10 cellular contexts compared by ENCODE assay signal in genomic region chr11:77081976-77082836, GRCh38. TPM values are rescaled to one million over a fixed set of nuclear protein-coding genes. Genes with fewer than 3 reads are reported as not detected.
A peak's percentile ranks its signal among the peaks of the same experiment; 100 is the strongest.
DNase-seq lines count a peak whose midpoint lies in the region; ATAC-seq, FAIRE-seq and TF ChIP-seq lines count a peak whose summit lies in the region.
"Had no signal": no experiment of that assay in that cellular context is flagged by ENCODE, and none has a peak within 500 bp of the region (broad histone marks: within the 10 kb centered on the region; RNA-seq: fewer than 3 reads in every experiment).

No MANE protein-coding gene starts in this region.

- H3K4me2 ChIP-seq in K562 (ENCODE audit: insufficient read depth, low read length), result no peak overlapping the region

- in situ Hi-C loops in K562 (cut with MboI), result no loop called here

- H3K4me1 ChIP-seq in K562 (replicated peaks in 1 of 2; ENCODE audit: control insufficient read depth in 2 of 2, insufficient read depth in 2 of 2, low read length in 2 of 2), result peaks cover 0 to 17% of the 10 kb centered on the region in 2 experiments; a peak in 3 of 5 replicates
- peaks cover 3 to 9% of the 10 kb centered on the region in 2 donors for H3K4me1 ChIP-seq in thoracic aorta (ENCODE audit: control insufficient read depth in 1 of 2, low read depth in 2 of 2)

- FAIRE-seq in K562 (lab: Jason Lieb, UNC), result no peak

- H3K79me2 ChIP-seq in K562 (ENCODE audit: control insufficient read depth, insufficient read depth, low read length), result no peaks in the 10 kb centered on the region

- no peak for TF ChIP-seq POLR2A in K562 (conservative IDR thresholded peaks at IDR 0.05)

- H3K9me3 ChIP-seq in K562 (replicated peaks; ENCODE audit: control insufficient read depth, insufficient read depth, low read depth, low read length), result no peaks in the 10 kb centered on the region
- H3K9me3 ChIP-seq in thoracic aorta, result no peaks in the 10 kb centered on the region

- no peak overlapping the region for H3K27ac ChIP-seq in K562 (ENCODE audit: extremely low read depth, low read depth, low read length)
- no peak overlapping the region for H3K27ac ChIP-seq in thoracic aorta
- no peak overlapping the region for H3K27ac ChIP-seq in RWPE1
- H3K27ac ChIP-seq: 22Rv1 had no signal

- no peak for TF ChIP-seq EP300 in K562 (IDR thresholded peaks at IDR 0.05; ENCODE audit: low read length)

- H3K27me3 ChIP-seq in K562 (ENCODE audit: control insufficient read depth in 2 of 2, insufficient read depth in 2 of 2, low read length in 2 of 2) (peaks cover 0 to 16% of the 10 kb centered on the region in 2 experiments; a peak in 2 of 5 replicates), thoracic aorta (replicated peaks; ENCODE audit: insufficient read depth) (no peaks in the 10 kb centered on the region)

- TF ChIP-seq RAD21 in K562 (CRISPR knock-in tag; conservative IDR thresholded peaks at IDR 0.05 in 1 of 2, IDR thresholded peaks at IDR 0.05 in 1 of 2), result no peak

- intact Hi-C loops in K562 (cut with micrococcal nuclease), result no loop called here

- no peaks in the 10 kb centered on the region for H3K36me3 ChIP-seq in K562 (ENCODE audit: control insufficient read depth, insufficient read depth, low read length)
- no peaks in the 10 kb centered on the region for H3K36me3 ChIP-seq in thoracic aorta

- ATAC-seq in K562 (peak; percentile 31; the same call in 2 of the 3 replicates), thoracic aorta (ENCODE audit: insufficient number of reproducible peaks, low FRiP score, low read depth) (no peak), HG02678 (IDR thresholded peaks at IDR 0.05; ENCODE audit: unreplicated experiment) (no peak)

- CTCF ChIA-PET in K562 (lab: Yijun Ruan, JAX; ENCODE audit: low intra/inter-chr PET ratio), result no interaction called here
- CTCF ChIA-PET in RWPE1 (lab: Yijun Ruan, JAX), result interaction anchor here (0.5 to 1.9 kb wide), 6 partner anchors 9 to 1583 kb away, joined by 3 to 14 read pairs (median 3); no protein-coding TSS in a partner anchor

- H3K4me3 ChIP-seq in K562, result no peak overlapping the region
- no peak overlapping the region for H3K4me3 ChIP-seq in thoracic aorta

- WGBS in K562 (ENCODE audit: insufficient coverage, low coverage, missing lambda C conversion rate), result 19% methylated on average over 9 of the region's 11 CpGs

- peak overlapping the region in 1 of 2 experiments; percentile 67; a peak in 1 of 4 replicates for H3K9ac ChIP-seq in K562 (ENCODE audit: insufficient read depth in 1 of 2, low read depth in 2 of 2, low read length in 2 of 2)

- BruUV-seq in K562 (replicated peaks; lab: Mats Ljungman, UMichigan), result no TSS peak

- TF ChIP-seq CTCF in K562 (IDR thresholded peaks at IDR 0.05 in 2 of 3, conservative IDR thresholded peaks at IDR 0.05 in 1 of 3; ENCODE audit: insufficient read depth in 2 of 3, low read depth in 1 of 3, low read length in 3 of 3) (no peak), thoracic aorta (IDR thresholded peaks at IDR 0.05) (no peak), RWPE1 (conservative IDR thresholded peaks at IDR 0.05; ENCODE audit: low read depth) (no peak)

- POLR2A ChIA-PET in K562 (lab: Yijun Ruan, JAX), result interaction anchor here (0.6 to 1.5 kb wide), 4 partner anchors 10 to 520 kb away, joined by 3 to 4 read pairs (median 4); no protein-coding TSS in a partner anchor
- POLR2A ChIA-PET in RWPE1 (lab: Yijun Ruan, JAX; ENCODE audit: low non-redundant PET), result no interaction called here

- DNase-seq in NCI-H2171 treated with DMSO at 0.1 percent for 48 hours (lab: John Stamatoyannopoulos, UW) (peak; percentile 78), NCI-H2171 (lab: John Stamatoyannopoulos, UW) (no peak), K562 (ENCODE audit: extremely low read depth in 1 of 4, low spot score in 3 of 4) (no peak), mesenteric fat pad (ENCODE audit: low spot score) (peak; percentile 71), thoracic aorta (ENCODE audit: low spot score) (peak; percentile 1), epidermal melanocyte (ENCODE audit: insufficient read length, low spot score) (no peak), RWPE1 (ENCODE audit: low spot score) (no peak)
- DNase-seq: NCI-H510A treated with DMSO at 0.1 percent for 48 hours had no signal

- no peaks in the 10 kb centered on the region for H3K9me1 ChIP-seq in K562 (ENCODE audit: control insufficient read depth, insufficient read depth, low read length)

- H4K20me1 ChIP-seq in K562 (replicated peaks; ENCODE audit: control insufficient read depth, insufficient read depth, low read length), result no peaks in the 10 kb centered on the region

- H2AFZ ChIP-seq in K562 (ENCODE audit: low read depth, low read length), result no peak overlapping the region

RNA-seq across cellular contexts. Expression of gene CAPN5, which starts 15.4 kb away (rescaled TPM):
- total RNA-seq in K562 (2011; cell fraction: chromatin; rRNA removed; ENCODE audit: low replicate concordance), result 1.3 and 7.9 TPM in 2 replicates
- total RNA-seq in K562 (2011; cell fraction: nucleolus; rRNA removed), result 2.8 TPM in 2 replicates
- 4.2 and 4.4 TPM in 2 replicates for total RNA-seq in K562 (2011; cell fraction: nucleoplasm; rRNA removed)
- total RNA-seq in K562 (2014; rRNA removed) (0.36 TPM in 1 of 2 replicates, not detected in the other), K562 (2014; rRNA removed; fragmentation: Illumina TruSeq; extraction: Trizol) (0.04 TPM in 1 of 2 replicates, not detected in the other), K562 (2015; rRNA removed; fragmentation: Illumina TruSeq; extraction: Trizol) (0.14 TPM in 1 of 2 replicates, not detected in the other), K562 (2021) (0.40 and 0.44 TPM in 2 replicates), mesenteric fat pad (5.1 TPM), thoracic aorta (10 to 100 TPM in 1 of 2 donors, 1 to 10 TPM in 1; 9.5 to 20.8 TPM)
- polyA plus RNA-seq in K562 (2011; rRNA removed) (0.43 and 1.7 TPM in 2 replicates), K562 (2014; fragmentation: Illumina TruSeq; extraction: Trizol) (0.13 and 0.44 TPM in 2 replicates), K562 (2014; fragmentation: Nextera tagmentation; extraction: Ambion mirVana) (not detected), K562 (2014; rRNA removed) (0.05 and 0.12 TPM in 2 replicates)
- 0.49 and 0.81 TPM in 2 replicates for polyA plus RNA-seq in K562 (2011; cell fraction: cytosol; rRNA removed)
- 4.4 and 6.0 TPM in 2 replicates for polyA plus RNA-seq in K562 (2011; cell fraction: nucleus; rRNA removed)
- polyA plus RNA-seq in K562 (2012), result 1.00 and 1.3 TPM in 2 replicates
- polyA minus RNA-seq in K562 (2011; rRNA and poly(A)+ RNA removed), result 0.53 and 0.84 TPM in 2 replicates
- polyA minus RNA-seq in K562 (2011; cell fraction: cytosol; rRNA and poly(A)+ RNA removed), result 0.86 and 3.5 TPM in 2 replicates
- 1.5 and 3.6 TPM in 2 replicates for polyA minus RNA-seq in K562 (2011; cell fraction: nucleus; rRNA and poly(A)+ RNA removed)

RNA-seq across cellular contexts. Expression of gene OMP, which starts 20.4 kb away (rescaled TPM):
- total RNA-seq in K562 (2011; cell fraction: chromatin; rRNA removed; ENCODE audit: low replicate concordance), result 2.0 and 3.9 TPM in 2 replicates
- total RNA-seq in K562 (2011; cell fraction: nucleolus; rRNA removed), result 2.4 and 4.2 TPM in 2 replicates
- 1.1 and 1.8 TPM in 2 replicates for total RNA-seq in K562 (2011; cell fraction: nucleoplasm; rRNA removed)
- not detected in 2 replicates for total RNA-seq in K562 (2014; rRNA removed)
- total RNA-seq in K562 (2014; rRNA removed; fragmentation: Illumina TruSeq; extraction: Trizol), result not detected in 2 replicates
- total RNA-seq in K562 (2015; rRNA removed; fragmentation: Illumina TruSeq; extraction: Trizol), result not detected in 2 replicates
- not detected in 2 replicates for total RNA-seq in K562 (2021)
- polyA plus RNA-seq in K562 (2011; rRNA removed), result not detected in 2 replicates
- not detected in 2 replicates for polyA plus RNA-seq in K562 (2011; cell fraction: cytosol; rRNA removed)
- 0.74 and 0.86 TPM in 2 replicates for polyA plus RNA-seq in K562 (2011; cell fraction: nucleus; rRNA removed)
- polyA plus RNA-seq in K562 (2012), result 0.33 TPM in 1 of 2 replicates, not detected in the other
- polyA plus RNA-seq in K562 (2014; fragmentation: Illumina TruSeq; extraction: Trizol), result not detected in 2 replicates
- not detected for polyA plus RNA-seq in K562 (2014; fragmentation: Nextera tagmentation; extraction: Ambion mirVana)
- polyA plus RNA-seq in K562 (2014; rRNA removed), result not detected in 2 replicates
- not detected in 2 replicates for polyA minus RNA-seq in K562 (2011; rRNA and poly(A)+ RNA removed)
- not detected in 2 replicates for polyA minus RNA-seq in K562 (2011; cell fraction: cytosol; rRNA and poly(A)+ RNA removed)
- polyA minus RNA-seq in K562 (2011; cell fraction: nucleus; rRNA and poly(A)+ RNA removed), result 1.4 TPM in 1 of 2 replicates, not detected in the other
- total RNA-seq in mesenteric fat pad, result not detected
- total RNA-seq in thoracic aorta, result not detected

RNA-seq across cellular contexts. Expression of gene MYO7A, which starts 45.8 kb away (rescaled TPM):
- total RNA-seq in K562 (2011; cell fraction: chromatin; rRNA removed; ENCODE audit: low replicate concordance), result 1.1 and 2.5 TPM in 2 replicates
- 0.79 and 1.0 TPM in 2 replicates for total RNA-seq in K562 (2011; cell fraction: nucleolus; rRNA removed)
- total RNA-seq in K562 (2011; cell fraction: nucleoplasm; rRNA removed), result 0.53 and 0.73 TPM in 2 replicates
- total RNA-seq in K562 (2014; rRNA removed) (0.04 and 0.09 TPM in 2 replicates), K562 (2014; rRNA removed; fragmentation: Illumina TruSeq; extraction: Trizol) (0.04 TPM in 1 of 2 replicates, not detected in the other), K562 (2015; rRNA removed; fragmentation: Illumina TruSeq; extraction: Trizol) (0.07 TPM in 1 of 2 replicates, not detected in the other), K562 (2021) (0.07 and 0.11 TPM in 2 replicates), mesenteric fat pad (23.2 TPM), thoracic aorta (10 to 100 TPM; 15.2 to 22.7 TPM)
- polyA plus RNA-seq in K562 (2011; rRNA removed) (0.10 and 0.14 TPM in 2 replicates), K562 (2014; fragmentation: Illumina TruSeq; extraction: Trizol) (0.03 and 0.06 TPM in 2 replicates), K562 (2014; fragmentation: Nextera tagmentation; extraction: Ambion mirVana) (under 1 TPM in 1 of 2 experiments, not detected in 1; 0.01 TPM), K562 (2014; rRNA removed) (0.11 TPM in 1 of 2 replicates, not detected in the other)
- 0.13 and 0.19 TPM in 2 replicates for polyA plus RNA-seq in K562 (2011; cell fraction: cytosol; rRNA removed)
- 1.0 and 1.3 TPM in 2 replicates for polyA plus RNA-seq in K562 (2011; cell fraction: nucleus; rRNA removed)
- 0.04 and 0.35 TPM in 2 replicates for polyA plus RNA-seq in K562 (2012)
- polyA minus RNA-seq in K562 (2011; rRNA and poly(A)+ RNA removed), result 0.11 and 0.21 TPM in 2 replicates
- polyA minus RNA-seq in K562 (2011; cell fraction: cytosol; rRNA and poly(A)+ RNA removed), result not detected in 2 replicates
- polyA minus RNA-seq in K562 (2011; cell fraction: nucleus; rRNA and poly(A)+ RNA removed), result 0.22 and 0.40 TPM in 2 replicates

RNA-seq across cellular contexts. Expression of gene B3GNT6, which starts 48.0 kb away (rescaled TPM):
- total RNA-seq in K562 (2011; cell fraction: chromatin; rRNA removed; ENCODE audit: low replicate concordance), result 0.21 and 0.25 TPM in 2 replicates
- total RNA-seq in K562 (2011; cell fraction: nucleolus; rRNA removed), result 0.33 TPM in 1 of 2 replicates, not detected in the other
- not detected in 2 replicates for total RNA-seq in K562 (2011; cell fraction: nucleoplasm; rRNA removed)
- total RNA-seq in K562 (2014; rRNA removed) (not detected in 2 replicates), K562 (2014; rRNA removed; fragmentation: Illumina TruSeq; extraction: Trizol) (not detected in 2 replicates), K562 (2015; rRNA removed; fragmentation: Illumina TruSeq; extraction: Trizol) (not detected in 2 replicates), K562 (2021) (not detected in 2 replicates), mesenteric fat pad (not detected), thoracic aorta (1 to 10 TPM in 1 of 2 donors, not detected in 1; 1.4 TPM)
- polyA plus RNA-seq in K562 (2011; rRNA removed) (0.03 and 0.04 TPM in 2 replicates), K562 (2014; fragmentation: Illumina TruSeq; extraction: Trizol) (not detected in 2 replicates), K562 (2014; fragmentation: Nextera tagmentation; extraction: Ambion mirVana) (not detected), K562 (2014; rRNA removed) (not detected in 2 replicates)
- polyA plus RNA-seq in K562 (2011; cell fraction: cytosol; rRNA removed), result 0.03 and 0.12 TPM in 2 replicates
- not detected in 2 replicates for polyA plus RNA-seq in K562 (2011; cell fraction: nucleus; rRNA removed)
- 0.04 and 0.05 TPM in 2 replicates for polyA plus RNA-seq in K562 (2012)
- not detected in 2 replicates for polyA minus RNA-seq in K562 (2011; rRNA and poly(A)+ RNA removed)
- not detected in 2 replicates for polyA minus RNA-seq in K562 (2011; cell fraction: cytosol; rRNA and poly(A)+ RNA removed)
- polyA minus RNA-seq in K562 (2011; cell fraction: nucleus; rRNA and poly(A)+ RNA removed), result not detected in 2 replicates

Comparison
In these comparisons a context has a peak if more than half of its experiments do, and no peak if none do; other contexts are left out.
1. DNase-seq: peak in NCI-H2171 treated with DMSO at 0.1 percent for 48 hours (single experiment), mesenteric fat pad (single experiment) and thoracic aorta (single experiment); none in NCI-H2171 (single experiment), K562 (0 of 4), epidermal melanocyte (single experiment) and RWPE1 (single experiment).